Comparison of ENCODE assay signal across 8 cellular contexts in genomic region chr4:2412534-2412884, GRCh38.
A peak's percentile ranks its signal among the peaks of the same experiment; 100 is the strongest.
DNase-seq lines count a peak whose midpoint lies in the region; ATAC-seq and TF ChIP-seq lines count a peak whose summit lies in the region.

No MANE protein-coding gene starts in this region.

- no peak overlapping the region for H3K27ac Mint-ChIP-seq in nephron progenitor cell

- H3K36me3 Mint-ChIP-seq in nephron progenitor cell (ENCODE audit: low read depth), result no peaks in the 10 kb centered on the region

- peak; percentile 35 for ATAC-seq in GM18498 (IDR thresholded peaks at IDR 0.05; ENCODE audit: unreplicated experiment)
- ATAC-seq in RWPE2 (ENCODE audit: low read depth), result no peak
- no peak for ATAC-seq in HG02970 (IDR thresholded peaks at IDR 0.05; ENCODE audit: low FRiP score, unreplicated experiment)

- peaks cover 89% of the 10 kb centered on the region for H3K27me3 Mint-ChIP-seq in nephron progenitor cell (ENCODE audit: low read depth, poor library complexity)

- peak overlapping the region; percentile 51 for H3K4me3 Mint-ChIP-seq in nephron progenitor cell

- peak overlapping the region; percentile 17 for H3K4me3 ChIP-seq in HEK293 (ENCODE audit: low read depth, low read length)
- peak overlapping the region; percentile 14 for H3K4me3 ChIP-seq in RWPE2 (ENCODE audit: severe bottlenecking)

- no peaks in the 10 kb centered on the region for H3K9me3 ChIP-seq in HEK293 (ENCODE audit: control insufficient read depth, insufficient read depth, low read depth, low read length)
- no peaks in the 10 kb centered on the region for H3K9me3 ChIP-seq in RWPE2 (ENCODE audit: severe bottlenecking)

- no peak overlapping the region for H3K27ac ChIP-seq in HEK293 (ENCODE audit: extremely low read depth, low read depth, low read length)
- peak overlapping the region; percentile 84 for H3K27ac ChIP-seq in RWPE2 (ENCODE audit: poor library complexity, severe bottlenecking)

- peaks cover 35% of the 10 kb centered on the region for H3K4me1 Mint-ChIP-seq in nephron progenitor cell

- H3K36me3 ChIP-seq in HEK293 (ENCODE audit: control insufficient read depth in 2 of 2, insufficient read depth in 1 of 2, low read length in 2 of 2) (no peaks in the 10 kb centered on the region), RWPE2 (ENCODE audit: low read depth) (no peaks in the 10 kb centered on the region)

- no peak for TF ChIP-seq CTCF in HEK293 (tag by site-specific recombination; IDR thresholded peaks at IDR 0.05)
- no peak for TF ChIP-seq CTCF in RWPE2 (IDR thresholded peaks at IDR 0.05; ENCODE audit: poor library complexity, severe bottlenecking)
- no peak for TF ChIP-seq CTCF in nephron progenitor cell (IDR thresholded peaks at IDR 0.05)

- CTCF ChIA-PET in HEK293 (lab: Yijun Ruan, JAX), result interaction anchor here (0.7 to 1.5 kb wide), 6 partner anchors 9 to 193 kb away, joined by 3 to 6 read pairs (median 4); no protein-coding TSS in a partner anchor

- DNase-seq in RWPE2 (ENCODE audit: low spot score), result no peak
- DNase-seq in central memory CD4-positive, alpha-beta T cell, result peak; percentile 82
- no peak for DNase-seq in nephron progenitor cell
- no peak for DNase-seq in NCI-H2171 (lab: John Stamatoyannopoulos, UW)
- no peak for DNase-seq in NOMO-1 treated with dmso at 0.1 percent for 144 hours (lab: John Stamatoyannopoulos, UW; ENCODE audit: unreplicated experiment)

- POLR2A ChIA-PET in HEK293 (lab: Yijun Ruan, JAX), result interaction anchor here (1.0 kb wide), 1 partner anchor 56 kb away, joined by 3 read pairs; the partner anchor contains the start of gene RNF4

- H3K9me3 Mint-ChIP-seq in nephron progenitor cell, result no peaks in the 10 kb centered on the region

- H3K27me3 ChIP-seq in RWPE2 (ENCODE audit: insufficient read depth, poor library complexity, severe bottlenecking), result peaks cover 16% of the 10 kb centered on the region

- H3K4me1 ChIP-seq in HEK293 (ENCODE audit: control insufficient read depth, insufficient read depth, low read length) (0 out of 2 replicates have a peak, but pooled peaks cover 2% of the 10 kb centered on the region), RWPE2 (ENCODE audit: insufficient read depth, poor library complexity, severe bottlenecking) (peaks cover 16% of the 10 kb centered on the region)

TF ChIP-seq in HEK293, 187 proteins besides CTCF, POLR2A, EP300 and RAD21:
- TF ChIP-seq PRDM10 (tag by site-specific recombination; IDR thresholded peaks at IDR 0.05), result no peak
- no peak for TF ChIP-seq ZNF513 (tag by site-specific recombination; IDR thresholded peaks at IDR 0.05)
